24 cellular contexts compared by ENCODE assay signal in the genomic region with DNA sequence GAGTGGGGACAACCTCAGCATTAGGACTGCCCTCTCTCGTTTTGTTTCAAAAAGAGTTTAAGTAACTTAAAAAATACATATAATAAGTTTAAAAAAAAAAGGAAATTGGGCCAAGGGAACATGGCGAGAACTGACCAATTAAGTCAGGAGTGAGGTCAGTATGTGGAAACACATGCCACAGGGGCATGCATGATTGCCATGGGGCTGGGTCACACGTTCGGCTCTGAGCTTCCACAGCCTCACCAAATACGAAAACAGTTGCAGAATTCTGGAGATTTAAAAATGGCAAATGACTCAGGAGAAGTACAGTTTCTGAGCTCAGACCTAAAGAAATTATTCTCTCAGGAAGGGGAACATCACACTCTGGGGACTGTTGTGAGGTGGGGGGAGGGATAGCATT. TPM values are rescaled to one million over a fixed set of nuclear protein-coding genes. Genes with fewer than 3 reads are reported as not detected.
A peak's percentile ranks its signal among the peaks of the same experiment; 100 is the strongest.
DNase-seq lines count a peak whose midpoint lies in the region; ATAC-seq and TF ChIP-seq lines count a peak whose summit lies in the region.
"Had no signal": no experiment of that assay in that cellular context is flagged by ENCODE, and none has a peak within 500 bp of the region (broad histone marks: within the 10 kb centered on the region; RNA-seq: fewer than 3 reads in every experiment).

No MANE protein-coding gene starts in this region.

- H3K27me3 Mint-ChIP-seq in T-helper 17 cell: no peaks in the 10 kb centered on the region

- TF ChIP-seq CTCF in psoas muscle (IDR thresholded peaks at IDR 0.05): no peak
- no peak for TF ChIP-seq CTCF in suprapubic skin (IDR thresholded peaks at IDR 0.05)
- TF ChIP-seq CTCF in thyroid gland (IDR thresholded peaks at IDR 0.05): no peak

- H3K27me3 ChIP-seq in psoas muscle (ENCODE audit: insufficient read depth in 3 of 3, low read length in 2 of 3) (no peaks in the 10 kb centered on the region), suprapubic skin (no peaks in the 10 kb centered on the region), thyroid gland (no peaks in the 10 kb centered on the region)
- H3K27me3 ChIP-seq: MG63, SJCRH30 had no signal

- peaks cover 83% of the 10 kb centered on the region for H3K4me1 ChIP-seq in psoas muscle
- peaks cover 29% of the 10 kb centered on the region for H3K4me1 ChIP-seq in suprapubic skin
- H3K4me1 ChIP-seq in thyroid gland: peaks cover 21 to 38% of the 10 kb centered on the region in 2 donors

- H3K27ac Mint-ChIP-seq in T-helper 17 cell: no peak overlapping the region
- H3K27ac Mint-ChIP-seq: H9, HFFc6 had no signal

- H3K9me3 ChIP-seq in psoas muscle: no peaks in the 10 kb centered on the region
- no peaks in the 10 kb centered on the region for H3K9me3 ChIP-seq in suprapubic skin
- no peaks in the 10 kb centered on the region for H3K9me3 ChIP-seq in thyroid gland
- H3K9me3 ChIP-seq in T-helper 17 cell (ENCODE audit: control insufficient read depth, low read length, poor library complexity, severe bottlenecking): no peaks in the 10 kb centered on the region
- H3K9me3 ChIP-seq: MG63, SJCRH30 had no signal

- peak; percentile 36 for ATAC-seq in left lobe of liver
- peak in 3 of 4 donors; percentile 18 to 31 (median 28) for ATAC-seq in psoas muscle
- no peak for ATAC-seq in T-helper 17 cell
- ATAC-seq: K562 had no signal

- TF ChIP-seq POLR2A in suprapubic skin (IDR thresholded peaks at IDR 0.05): no peak
- no peak for TF ChIP-seq POLR2A in thyroid gland (IDR thresholded peaks at IDR 0.05)

- H3K4me3 Mint-ChIP-seq in T-helper 17 cell: no peak overlapping the region
- H3K4me3 Mint-ChIP-seq: H9, HFFc6 had no signal

- no peaks in the 10 kb centered on the region for H3K36me3 ChIP-seq in psoas muscle (ENCODE audit: insufficient read depth in 1 of 2, low read depth in 1 of 2)
- H3K36me3 ChIP-seq in suprapubic skin: no peaks in the 10 kb centered on the region
- H3K36me3 ChIP-seq in thyroid gland: no peaks in the 10 kb centered on the region
- H3K36me3 ChIP-seq: MG63, SJCRH30 had no signal

- intact Hi-C loops in psoas muscle (cut with DNase I): no loop called here
- intact Hi-C loops in thyroid gland (cut with DNase I): no loop called here

- no peaks in the 10 kb centered on the region for H3K36me3 Mint-ChIP-seq in T-helper 17 cell (ENCODE audit: low read depth)

- H3K27ac ChIP-seq in psoas muscle (no peak overlapping the region), suprapubic skin (no peak overlapping the region), thyroid gland (no peak overlapping the region)
- H3K27ac ChIP-seq: C4-2B, GM23248, SJCRH30 had no signal

- DNase-seq in NOMO-1 treated with DMSO at 0.1 percent for 48 hours (lab: John Stamatoyannopoulos, UW; ENCODE audit: unreplicated experiment) (peak; percentile 56), NOMO-1 treated with dmso at 0.1 percent for 144 hours (lab: John Stamatoyannopoulos, UW; ENCODE audit: unreplicated experiment) (no peak), left lobe of liver (ENCODE audit: low spot score) (no peak), psoas muscle (no peak), suprapubic skin (ENCODE audit: low spot score in 2 of 2) (no peak), thyroid gland (no peak), T-helper 17 cell (no peak)
- DNase-seq: 8988T; AML-193; DMS79; GM23248; H9; HFFc6; MG63; NCI-H1105; NCI-H2029 treated with DMSO at 0.1 percent for 48 hours; NCI-H226; NCI-H510A treated with DMSO at 0.1 percent for 48 hours; NCI-H748 treated with DMSO at 0.1 percent for 48 hours; NK-92 treated with Interleukin-12 subunit alpha and Interleukin-12 subunit beta, amount 100 ng/mL, for 24 hours; OCI-M1; SJCRH30 had no signal

- H3K4me3 ChIP-seq in psoas muscle (no peak overlapping the region), suprapubic skin (no peak overlapping the region), thyroid gland (replicated peaks in 1 of 3) (no peak overlapping the region)
- H3K4me3 ChIP-seq: GM23248, K562, MG63, SJCRH30 had no signal

- WGBS in psoas muscle, 3 donors: 41 to 64% (median 45%) methylated on average over 5 of the region's 5 CpGs
- 81% methylated on average over 5 of the region's 5 CpGs for WGBS in suprapubic skin
- 80 to 90% methylated on average over 5 of the region's 5 CpGs for WGBS in thyroid gland, 2 donors

- H3K4me1 Mint-ChIP-seq in T-helper 17 cell: peaks cover 59% of the 10 kb centered on the region

- TF ChIP-seq EP300 in suprapubic skin (IDR thresholded peaks at IDR 0.05): no peak

RNA-seq across cellular contexts. Expression of gene PDE8A, which starts 24.1 kb away (rescaled TPM):
- total RNA-seq in left lobe of liver (33.1 TPM), psoas muscle (10 to 100 TPM in 3 of 4 donors, 1 to 10 TPM in 1; 8.5 to 12.1 (median 11.2) TPM), suprapubic skin (10 to 100 TPM; 15.3 to 48.5 (median 19.0) TPM), thyroid gland (10 to 100 TPM; 31.6 to 52.1 (median 35.2) TPM), T-helper 17 cell (10 to 100 TPM; 40.7 to 44.2 TPM)
- 10 to 100 TPM in 2 of 3 donors, 1 to 10 TPM in 1; 6.5 to 10.5 (median 10.1) TPM for polyA plus RNA-seq in psoas muscle
